8 cellular contexts compared by ENCODE assay signal in the genomic region with DNA sequence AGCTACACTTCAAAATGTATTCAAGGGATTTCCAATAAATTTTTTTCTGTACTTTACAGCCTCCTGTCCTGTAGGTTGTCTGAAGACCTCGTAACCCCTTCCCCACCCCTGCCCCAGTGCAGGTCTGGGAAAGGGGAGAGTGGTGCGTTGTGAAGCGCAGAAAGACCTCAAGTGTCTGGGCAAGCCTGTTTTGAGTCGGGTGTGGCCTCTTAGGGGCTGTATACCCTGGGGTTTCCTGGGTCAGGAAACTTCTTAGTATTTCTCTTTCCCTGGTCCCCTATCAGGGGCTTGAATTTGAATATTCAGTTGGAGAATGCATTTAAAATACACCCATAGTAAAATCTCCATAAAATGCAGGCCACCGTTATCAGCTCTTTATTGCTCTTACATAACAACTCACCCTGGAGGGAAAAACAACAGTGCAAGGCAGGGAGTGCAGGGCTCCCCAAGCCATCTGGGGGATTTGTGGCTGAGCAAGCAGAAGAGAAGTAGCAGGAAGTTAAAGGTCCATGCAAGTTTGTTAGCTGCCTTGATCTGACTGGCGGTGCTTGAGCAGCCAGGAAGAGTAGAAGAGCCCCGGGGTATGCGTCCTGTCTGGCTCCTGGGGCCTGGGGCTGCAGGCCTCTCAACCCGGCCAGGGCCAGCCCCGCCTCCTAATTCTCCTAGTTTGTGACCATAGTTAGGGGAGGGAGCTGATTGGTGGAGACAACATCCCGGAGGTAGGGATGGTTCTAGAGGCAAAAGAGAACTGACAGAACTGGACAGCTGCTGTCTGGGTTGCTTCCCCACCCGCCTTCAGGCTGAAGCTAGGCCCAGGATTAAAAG. TPM values are rescaled to one million over a fixed set of nuclear protein-coding genes. Genes with fewer than 3 reads are reported as not detected.
DNase-seq lines count a peak whose midpoint lies in the region; ATAC-seq and TF ChIP-seq lines count a peak whose summit lies in the region.

No MANE protein-coding gene starts in this region.

- no peaks in the 10 kb centered on the region for H3K9me3 Mint-ChIP-seq in endodermal cell
- H3K9me3 Mint-ChIP-seq in nephron = no peaks in the 10 kb centered on the region

- H3K27me3 Mint-ChIP-seq in endodermal cell (ENCODE audit: insufficient read depth) (no peaks in the 10 kb centered on the region), nephron (ENCODE audit: low read depth) (no peaks in the 10 kb centered on the region)

- H3K4me3 Mint-ChIP-seq in endodermal cell = no peak overlapping the region
- peak overlapping the region in 2 of 3 experiments; percentile 2 to 44 for H3K4me3 Mint-ChIP-seq in nephron

- H3K27ac ChIP-seq in endodermal cell (ENCODE audit: low read depth, low read length) = peak overlapping the region; percentile 77

- H3K27me3 ChIP-seq in endodermal cell (ENCODE audit: control insufficient read depth, insufficient read depth, low read length, poor library complexity, severe bottlenecking) = no peaks in the 10 kb centered on the region

- peaks cover 39% of the 10 kb centered on the region for H3K36me3 Mint-ChIP-seq in endodermal cell (ENCODE audit: low read depth)
- H3K36me3 Mint-ChIP-seq in nephron (ENCODE audit: low read depth) = peaks cover 49% of the 10 kb centered on the region

- no peak overlapping the region for H3K9ac ChIP-seq in endodermal cell (ENCODE audit: extremely low read depth, low read length, poor library complexity, severe bottlenecking)

- H3K4me1 Mint-ChIP-seq in endodermal cell (peaks cover 14% of the 10 kb centered on the region), nephron (peaks cover 30% of the 10 kb centered on the region)

- peaks cover 40% of the 10 kb centered on the region for H3K36me3 ChIP-seq in endodermal cell (ENCODE audit: control insufficient read depth, insufficient read depth, low read length)

- H3K27ac Mint-ChIP-seq in endodermal cell (peak overlapping the region; percentile 87), nephron (peak overlapping the region; percentile 90 to 95 (median 91))

- 40 to 49% methylated on average over 6 to 12 of the region's 12 CpGs for WGBS in endodermal cell (ENCODE audit: insufficient coverage in 1 of 2, insufficient read length in 1 of 2), 2 experiments

- H3K4me3 ChIP-seq in endodermal cell (ENCODE audit: low read length) = no peak overlapping the region

- DNase-seq in ELF-1 (ENCODE audit: low read depth, low spot score) (peak; percentile 98), SIG-M5 treated with dmso at 0.1 percent for 504 hours (lab: John Stamatoyannopoulos, UW; ENCODE audit: unreplicated experiment) (peak; percentile 86), endodermal cell (peak; percentile 93), germinal center (ENCODE audit: low spot score) (no peak), middle frontal gyrus (ENCODE audit: extremely low spot score, low spot score) (no peak)

- ATAC-seq in HG02588 (IDR thresholded peaks at IDR 0.05; ENCODE audit: unreplicated experiment) (no peak), HG03025 (IDR thresholded peaks at IDR 0.05; ENCODE audit: low FRiP score, unreplicated experiment) (no peak)

- TF ChIP-seq CTCF in endodermal cell (conservative IDR thresholded peaks at IDR 0.05) = no peak
- no peak for TF ChIP-seq CTCF in nephron (IDR thresholded peaks at IDR 0.05; ENCODE audit: unreplicated experiment in 3 of 3)

- H3K9me3 ChIP-seq in endodermal cell (ENCODE audit: control insufficient read depth, low read length) = no peaks in the 10 kb centered on the region

- H3K4me1 ChIP-seq in endodermal cell (ENCODE audit: control insufficient read depth, insufficient read depth, low read length) = peaks cover 4% of the 10 kb centered on the region

RNA-seq across cellular contexts. Expression of gene ARHGAP1, which starts 25.7 kb away (rescaled TPM):
- total RNA-seq in endodermal cell = 10 to 100 TPM; 53.4 to 56.6 TPM
- 27.0 TPM for polyA plus RNA-seq in endodermal cell (2013, experiment 1 of 2)
- 28.4 TPM for polyA plus RNA-seq in endodermal cell (2013, experiment 2 of 2)

RNA-seq across cellular contexts. Expression of gene ZNF408, which starts 26.2 kb away (rescaled TPM):
- total RNA-seq in endodermal cell = 10 to 100 TPM; 13.2 to 18.9 TPM
- polyA plus RNA-seq in endodermal cell (2013, experiment 1 of 2) = 8.9 TPM
- 6.5 TPM for polyA plus RNA-seq in endodermal cell (2013, experiment 2 of 2)

RNA-seq across cellular contexts. Expression of gene F2, which starts 44.3 kb away (rescaled TPM):
- total RNA-seq in endodermal cell = 1 to 10 TPM in 1 of 2 donors, under 1 TPM in 1; 0.89 to 1.5 TPM
- 0.93 TPM for polyA plus RNA-seq in endodermal cell (2013, experiment 1 of 2)
- 0.62 TPM for polyA plus RNA-seq in endodermal cell (2013, experiment 2 of 2)

RNA-seq across cellular contexts. Expression of gene ATG13, which starts 57.3 kb away (rescaled TPM):
- 100 to 1,000 TPM in 1 of 2 donors, 10 to 100 TPM in 1; 96.4 to 130 TPM for total RNA-seq in endodermal cell
- 98.1 TPM for polyA plus RNA-seq in endodermal cell (2013, experiment 1 of 2)
- 88.1 TPM for polyA plus RNA-seq in endodermal cell (2013, experiment 2 of 2)

RNA-seq across cellular contexts. Expression of gene HARBI1, which starts 57.6 kb away (rescaled TPM):
- 1 to 10 TPM; 7.5 to 8.4 TPM for total RNA-seq in endodermal cell
- 5.8 TPM for polyA plus RNA-seq in endodermal cell (2013, experiment 1 of 2)
- polyA plus RNA-seq in endodermal cell (2013, experiment 2 of 2) = 4.7 TPM

Comparison
In these comparisons a context has a peak if more than half of its experiments do, and no peak if none do; other contexts are left out.
1. DNase-seq: peak in ELF-1 (single experiment), SIG-M5 treated with dmso at 0.1 percent for 504 hours (single experiment) and endodermal cell (single experiment); none in germinal center (single experiment) and middle frontal gyrus (single experiment).